ENCODE assay signal across 13 cellular contexts in genomic region chr22:49655168-49655812, GRCh38.
DNase-seq lines count a peak whose midpoint lies in the region; ATAC-seq and TF ChIP-seq lines count a peak whose summit lies in the region.
"Had no signal": no experiment of that assay in that cellular context is flagged by ENCODE, and none has a peak within 500 bp of the region (broad histone marks: within the 10 kb centered on the region; RNA-seq: fewer than 3 reads in every experiment).

No MANE protein-coding gene starts in this region.

- no peaks in the 10 kb centered on the region for H3K9me3 Mint-ChIP-seq in CD8-positive, alpha-beta memory T cell

- no peaks in the 10 kb centered on the region for H3K27me3 Mint-ChIP-seq in CD8-positive, alpha-beta memory T cell
- no peaks in the 10 kb centered on the region for H3K27me3 Mint-ChIP-seq in T-helper 17 cell

- H3K36me3 ChIP-seq in BLaER1, result peaks cover 59% of the 10 kb centered on the region
- peaks cover under 1% of the 10 kb centered on the region for H3K36me3 ChIP-seq in CD8-positive, alpha-beta memory T cell (ENCODE audit: insufficient read depth, low read length)
- peaks cover 5% of the 10 kb centered on the region for H3K36me3 ChIP-seq in lower lobe of right lung

- 0 out of 2 replicates have a peak overlapping the region, but pooled peaks have one; percentile 83 for H3K9ac ChIP-seq in BLaER1

- ATAC-seq in T-helper 17 cell (no peak), lower lobe of right lung (no peak), HG03378 (IDR thresholded peaks at IDR 0.05; ENCODE audit: unreplicated experiment) (no peak), HG02678 (IDR thresholded peaks at IDR 0.05; ENCODE audit: unreplicated experiment) (no peak), GM19351 (IDR thresholded peaks at IDR 0.05; ENCODE audit: unreplicated experiment) (no peak)

- no peak for TF ChIP-seq CTCF in lower lobe of right lung (IDR thresholded peaks at IDR 0.05)

- peaks cover 65% of the 10 kb centered on the region for H4K20me1 ChIP-seq in BLaER1

- intact Hi-C loops in lower lobe of right lung (cut with DNase I), result no loop called here

- no peak overlapping the region for H3K27ac ChIP-seq in BLaER1
- H3K27ac ChIP-seq in CD8-positive, alpha-beta memory T cell (ENCODE audit: low read depth, low read length), result no peak overlapping the region
- no peak overlapping the region for H3K27ac ChIP-seq in lower lobe of right lung
- H3K27ac ChIP-seq: testis had no signal

- H3K4me1 ChIP-seq in BLaER1, result peaks cover 68% of the 10 kb centered on the region
- H3K4me1 ChIP-seq in CD8-positive, alpha-beta memory T cell (ENCODE audit: insufficient read depth, low read length), result peaks cover 20% of the 10 kb centered on the region
- peaks cover 23% of the 10 kb centered on the region for H3K4me1 ChIP-seq in lower lobe of right lung
- H3K4me1 ChIP-seq: testis had no signal

- H3K4me3 ChIP-seq in BLaER1 (peak overlapping the region; percentile 91; the same call in 1 of the 2 replicates), lower lobe of right lung (peak overlapping the region; percentile 72)
- H3K4me3 ChIP-seq in CD8-positive, alpha-beta memory T cell (ENCODE audit: low read length), result no peak overlapping the region

- peak in 1 of 5 donors; percentile 31 for DNase-seq in CD8-positive, alpha-beta memory T cell
- DNase-seq in T-helper 17 cell, result no peak
- DNase-seq in lower lobe of right lung, result peak; percentile 30
- DNase-seq: COR-L47; effector CD4-positive, alpha-beta T cell; KG1; NCI-H2107; T-helper 9 cell; testis had no signal

- peaks cover 22 to 35% (median 31%) of the 10 kb centered on the region in 3 donors for H3K4me1 Mint-ChIP-seq in CD8-positive, alpha-beta memory T cell
- H3K4me1 Mint-ChIP-seq in T-helper 17 cell, result peaks cover 21% of the 10 kb centered on the region

- H3K27me3 ChIP-seq in BLaER1 (no peaks in the 10 kb centered on the region), lower lobe of right lung (ENCODE audit: low read depth) (no peaks in the 10 kb centered on the region)
- no peaks in the 10 kb centered on the region for H3K27me3 ChIP-seq in CD8-positive, alpha-beta memory T cell (ENCODE audit: insufficient read depth, low read length, poor library complexity, severe bottlenecking)
- H3K27me3 ChIP-seq: testis had no signal

- peak overlapping the region; percentile 52 to 95 (median 92) for H3K4me3 Mint-ChIP-seq in CD8-positive, alpha-beta memory T cell
- H3K4me3 Mint-ChIP-seq in T-helper 17 cell, result peak overlapping the region; percentile 96

- peaks cover 0 to 19% (median 2%) of the 10 kb centered on the region in 3 donors for H3K36me3 Mint-ChIP-seq in CD8-positive, alpha-beta memory T cell
- H3K36me3 Mint-ChIP-seq in T-helper 17 cell (ENCODE audit: low read depth), result peaks cover 6% of the 10 kb centered on the region

- POLR2A ChIA-PET in CD8-positive, alpha-beta memory T cell (lab: Charles Lee), result no interaction called here

- CTCF ChIA-PET in CD8-positive, alpha-beta memory T cell (lab: Charles Lee), result interaction anchor here (1.6 kb wide), 1 partner anchor 10 kb away, joined by 5 read pairs; no protein-coding TSS in a partner anchor

- H3K9me3 ChIP-seq in BLaER1 (peaks cover 25% of the 10 kb centered on the region), T-helper 17 cell (ENCODE audit: control insufficient read depth, low read length, poor library complexity, severe bottlenecking) (no peaks in the 10 kb centered on the region), lower lobe of right lung (no peaks in the 10 kb centered on the region)
- no peaks in the 10 kb centered on the region for H3K9me3 ChIP-seq in CD8-positive, alpha-beta memory T cell (ENCODE audit: low read length)
- H3K9me3 ChIP-seq: testis had no signal

- peak overlapping the region; percentile 99 for H3K4me2 ChIP-seq in BLaER1

- H3K27ac Mint-ChIP-seq in CD8-positive, alpha-beta memory T cell, result peak overlapping the region in 2 of 8 donors; percentile 40 to 92
- H3K27ac Mint-ChIP-seq in T-helper 17 cell, result no peak overlapping the region
